In the genomic region with DNA sequence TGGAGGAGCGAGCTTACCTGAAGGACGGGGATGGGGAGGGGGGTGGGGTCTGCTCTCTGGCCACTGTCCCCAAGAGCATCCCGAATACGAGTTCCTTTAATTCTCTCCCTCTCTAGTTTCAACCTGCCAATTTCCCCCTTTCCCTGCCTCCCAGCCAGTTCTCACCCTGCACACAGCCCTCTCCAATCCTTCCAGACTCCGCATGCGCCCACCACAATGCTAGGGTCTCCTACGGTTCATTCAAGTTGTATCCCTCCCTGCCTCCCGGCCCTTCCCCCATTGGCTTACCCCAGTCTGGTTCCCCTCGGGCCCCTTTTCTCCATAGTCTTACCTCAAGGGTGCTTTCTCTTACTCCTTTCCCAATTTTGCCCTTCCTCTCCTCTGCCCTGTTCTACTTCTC, we compare ENCODE assay signal across 9 cellular contexts. TPM values are rescaled to one million over a fixed set of nuclear protein-coding genes. Genes with fewer than 3 reads are reported as not detected.
A peak's percentile ranks its signal among the peaks of the same experiment; 100 is the strongest.
DNase-seq lines count a peak whose midpoint lies in the region; ATAC-seq and TF ChIP-seq lines count a peak whose summit lies in the region.
"Had no signal": no experiment of that assay in that cellular context is flagged by ENCODE, and none has a peak within 500 bp of the region (broad histone marks: within the 10 kb centered on the region; RNA-seq: fewer than 3 reads in every experiment).

No MANE protein-coding gene starts in this region.

- no peaks in the 10 kb centered on the region for H3K9me3 ChIP-seq in upper lobe of left lung

- ATAC-seq in central memory CD8-positive, alpha-beta T cell (replicated peaks; ENCODE audit: extremely low read depth, poor library complexity, severe bottlenecking): no peak
- no peak for ATAC-seq in upper lobe of left lung (ENCODE audit: low FRiP score in 2 of 2)

- H3K27me3 Mint-ChIP-seq in activated naive CD4-positive, alpha-beta T cell treated with anti-CD3 and anti-CD28 coated beads, Interleukin-2, amount 10 ng/mL, durations not matched to agents 7 days and 5 days: peaks cover 67% of the 10 kb centered on the region
- H3K27me3 Mint-ChIP-seq in central memory CD8-positive, alpha-beta T cell: peaks cover 10% of the 10 kb centered on the region

- no peaks in the 10 kb centered on the region for H3K9me3 Mint-ChIP-seq in activated naive CD4-positive, alpha-beta T cell treated with anti-CD3 and anti-CD28 coated beads, Interleukin-2, amount 10 ng/mL, durations not matched to agents 7 days and 5 days
- H3K9me3 Mint-ChIP-seq in central memory CD8-positive, alpha-beta T cell: no peaks in the 10 kb centered on the region

- H3K27me3 ChIP-seq in upper lobe of left lung: no peaks in the 10 kb centered on the region

- H3K27ac ChIP-seq in upper lobe of left lung: peak overlapping the region in 3 of 4 donors; percentile 86 to 87 (median 87)

- no peak for TF ChIP-seq CTCF in upper lobe of left lung (IDR thresholded peaks at IDR 0.05)

- H3K4me1 Mint-ChIP-seq in activated naive CD4-positive, alpha-beta T cell treated with anti-CD3 and anti-CD28 coated beads, Interleukin-2, amount 10 ng/mL, durations not matched to agents 7 days and 5 days: peaks cover 35% of the 10 kb centered on the region
- peaks cover 35% of the 10 kb centered on the region for H3K4me1 Mint-ChIP-seq in central memory CD8-positive, alpha-beta T cell

- no peak overlapping the region for H3K27ac Mint-ChIP-seq in activated naive CD4-positive, alpha-beta T cell treated with anti-CD3 and anti-CD28 coated beads, Interleukin-2, amount 10 ng/mL, durations not matched to agents 7 days and 5 days
- no peak overlapping the region for H3K27ac Mint-ChIP-seq in central memory CD8-positive, alpha-beta T cell (ENCODE audit: low read depth)

- TF ChIP-seq EP300 in upper lobe of left lung (IDR thresholded peaks at IDR 0.05): no peak

- peak overlapping the region; percentile 60 for H3K4me3 Mint-ChIP-seq in activated naive CD4-positive, alpha-beta T cell treated with anti-CD3 and anti-CD28 coated beads, Interleukin-2, amount 10 ng/mL, durations not matched to agents 7 days and 5 days
- peak overlapping the region; percentile 67 for H3K4me3 Mint-ChIP-seq in central memory CD8-positive, alpha-beta T cell

- 62 to 71% methylated on average over 9 of the region's 9 CpGs for WGBS in upper lobe of left lung, 2 donors

- H3K36me3 ChIP-seq in upper lobe of left lung: no peaks in the 10 kb centered on the region

- CTCF ChIA-PET in activated naive CD4-positive, alpha-beta T cell treated with anti-CD3 and anti-CD28 coated beads, Interleukin-2, amount 10 ng/mL, durations not matched to agents 7 days and 5 days (lab: Charles Lee): interaction anchor here (3.0 to 9.1 kb wide), 2 partner anchors 17 to 28 kb away, joined by 18 to 250 read pairs; a partner anchor contains a TSS

- no peak for TF ChIP-seq POLR2A in upper lobe of left lung (IDR thresholded peaks at IDR 0.05)

- H3K4me3 ChIP-seq in upper lobe of left lung: peak overlapping the region in 3 of 4 donors; percentile 50 to 64 (median 63)

- no peak for DNase-seq in activated naive CD4-positive, alpha-beta T cell treated with anti-CD3 and anti-CD28 coated beads, Interleukin-2, amount 10 ng/mL, durations not matched to agents 7 days and 5 days
- no peak for DNase-seq in activated naive CD4-positive, alpha-beta T cell treated with anti-CD3 and anti-CD28 coated beads, Interleukin-2, amount 50 U/mL, for 16 hours
- no peak for DNase-seq in central memory CD8-positive, alpha-beta T cell (ENCODE audit: low spot score in 2 of 2)
- peak; percentile 49 for DNase-seq in mesenteric fat pad (ENCODE audit: low spot score)
- no peak for DNase-seq in upper lobe of left lung
- no peak for DNase-seq in stimulated activated CD4-positive, alpha-beta T cell treated with anti-CD3 and anti-CD28 coated beads, Interleukin-4, amount 100 ng/mL, for 24 hours
- DNase-seq in amniotic stem cell (lab: John Stamatoyannopoulos, UW): no peak
- DNase-seq in amygdala (lab: John Stamatoyannopoulos, UW): no peak
- DNase-seq: NCI-H2029 treated with DMSO at 0.1 percent for 48 hours had no signal

- no peaks in the 10 kb centered on the region for H3K36me3 Mint-ChIP-seq in activated naive CD4-positive, alpha-beta T cell treated with anti-CD3 and anti-CD28 coated beads, Interleukin-2, amount 10 ng/mL, durations not matched to agents 7 days and 5 days
- peaks cover 1% of the 10 kb centered on the region for H3K36me3 Mint-ChIP-seq in central memory CD8-positive, alpha-beta T cell (ENCODE audit: insufficient read depth)

- peaks cover 32 to 41% (median 39%) of the 10 kb centered on the region in 4 donors for H3K4me1 ChIP-seq in upper lobe of left lung

RNA-seq across cellular contexts. Expression of a gene that starts 0.7 kb away (rescaled TPM):
- total RNA-seq in mesenteric fat pad (195 TPM), upper lobe of left lung (100 to 1,000 TPM in 1 of 6 donors, 10 to 100 TPM in 5; 12.6 to 112 (median 48.9) TPM)

RNA-seq across cellular contexts. Expression of a gene that starts 6.5 kb away (rescaled TPM):
- total RNA-seq in mesenteric fat pad (not detected), upper lobe of left lung (1 to 10 TPM in 1 of 6 donors, under 1 TPM in 2, not detected in 3; 0.11 to 3.1 (median 0.13) TPM)

RNA-seq across cellular contexts. Expression of a gene that starts 17.6 kb away (rescaled TPM):
- 46.2 TPM for total RNA-seq in mesenteric fat pad
- total RNA-seq in upper lobe of left lung: 10 to 100 TPM; 34.8 to 53.3 (median 46.7) TPM

RNA-seq across cellular contexts. Expression of a gene that starts 46.9 kb away (rescaled TPM):
- total RNA-seq in mesenteric fat pad (210 TPM), upper lobe of left lung (100 to 1,000 TPM in 5 of 6 donors, 10 to 100 TPM in 1; 99.1 to 703 (median 197) TPM)
